Comparison of ENCODE assay signal across 24 cellular contexts in the genomic region with DNA sequence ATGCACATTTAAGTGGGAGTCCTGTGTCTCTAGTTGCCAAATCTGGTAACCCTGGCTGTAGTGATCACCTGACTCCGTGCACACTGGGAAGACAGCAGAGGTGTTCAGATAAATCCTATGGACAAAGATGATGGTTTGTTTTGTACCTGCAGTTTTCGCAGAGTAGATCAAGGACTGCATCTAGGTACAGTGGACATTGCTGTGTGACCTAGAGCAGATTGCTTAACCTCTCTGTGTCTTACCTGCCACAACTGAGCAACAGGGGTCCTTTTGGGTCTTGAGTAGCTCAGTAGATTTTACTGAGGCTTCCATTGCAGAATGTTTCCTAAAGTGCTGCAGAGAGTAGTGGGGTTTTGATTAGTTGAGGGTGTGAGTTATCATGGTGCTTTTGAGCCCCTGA.
"Had no signal": no experiment of that assay in that cellular context is flagged by ENCODE, and none has a peak within 500 bp of the region (broad histone marks: within the 10 kb centered on the region; RNA-seq: fewer than 3 reads in every experiment).

No MANE protein-coding gene starts in this region.

- H3K27me3 Mint-ChIP-seq: IgD-negative memory B cell had no signal

- H3K36me3 Mint-ChIP-seq: IgD-negative memory B cell had no signal

- H3K4me3 Mint-ChIP-seq: IgD-negative memory B cell had no signal

- H3K9me2 ChIP-seq: SK-N-SH had no signal

- H3K4me3 ChIP-seq: MG63 had no signal

- DNase-seq: Karpas-422, KG1, MG63, NCI-H1092, NCI-H1105 treated with DMSO at 0.1 percent for 48 hours, NCI-H1417 treated with DMSO at 0.1 percent for 48 hours, NCI-H146, NCI-H187, NCI-H2029, NCI-H2081 treated with DMSO at 0.1 percent for 48 hours, NCI-H2171, NCI-H226, NCI-H446, NCI-H510A, NCI-H524 treated with DMSO at 0.1 percent for 48 hours, NCI-H69, NCI-H774, PC-3, SHP77, SK-N-SH, SW 1271 had no signal

- H3K9me3 ChIP-seq: MG63, SK-N-SH had no signal

- H3K27ac Mint-ChIP-seq: IgD-negative memory B cell had no signal

- H3K4me1 Mint-ChIP-seq: IgD-negative memory B cell had no signal

- H3K27me3 ChIP-seq: MG63 had no signal

- H3K4me2 ChIP-seq: SK-N-SH had no signal

- H3K36me3 ChIP-seq: MG63 had no signal

- H3K27ac ChIP-seq: RWPE1 had no signal

- ATAC-seq: Panc1, PC-3 had no signal

- H3K9ac ChIP-seq: SK-N-SH had no signal
